Comparison of ENCODE assay signal across 8 cellular contexts in the genomic region with DNA sequence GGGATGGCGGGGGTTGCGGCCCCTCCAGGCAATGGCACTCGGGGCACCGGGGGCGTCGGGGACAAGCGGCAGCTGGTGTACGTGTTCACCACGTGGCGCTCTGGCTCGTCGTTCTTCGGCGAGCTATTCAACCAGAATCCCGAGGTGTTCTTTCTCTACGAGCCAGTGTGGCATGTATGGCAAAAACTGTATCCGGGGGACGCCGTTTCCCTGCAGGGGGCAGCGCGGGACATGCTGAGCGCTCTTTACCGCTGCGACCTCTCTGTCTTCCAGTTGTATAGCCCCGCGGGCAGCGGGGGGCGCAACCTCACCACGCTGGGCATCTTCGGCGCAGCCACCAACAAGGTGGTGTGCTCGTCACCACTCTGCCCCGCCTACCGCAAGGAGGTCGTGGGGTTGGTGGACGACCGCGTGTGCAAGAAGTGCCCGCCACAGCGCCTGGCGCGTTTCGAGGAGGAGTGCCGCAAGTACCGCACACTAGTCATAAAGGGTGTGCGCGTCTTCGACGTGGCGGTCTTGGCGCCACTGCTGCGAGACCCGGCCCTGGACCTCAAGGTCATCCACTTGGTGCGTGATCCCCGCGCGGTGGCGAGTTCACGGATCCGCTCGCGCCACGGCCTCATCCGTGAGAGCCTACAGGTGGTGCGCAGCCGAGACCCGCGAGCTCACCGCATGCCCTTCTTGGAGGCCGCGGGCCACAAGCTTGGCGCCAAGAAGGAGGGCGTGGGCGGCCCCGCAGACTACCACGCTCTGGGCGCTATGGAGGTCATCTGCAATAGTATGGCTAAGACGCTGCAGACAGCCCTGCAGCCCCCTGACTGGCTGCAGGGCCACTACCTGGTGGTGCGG. TPM values are rescaled to one million over a fixed set of nuclear protein-coding genes. Genes with fewer than 3 reads are reported as not detected.
DNase-seq lines count a peak whose midpoint lies in the region; ATAC-seq and TF ChIP-seq lines count a peak whose summit lies in the region.

No MANE protein-coding gene starts in this region.

- H3K4me1 Mint-ChIP-seq in natural killer cell treated with Interleukin-12 subunit alpha and Interleukin-12 subunit beta and Interleukin-15 and Interleukin-18, amount 100 ng/mL, for 72 hours (ENCODE audit: low read depth in 2 of 2) = peaks cover 44 to 52% of the 10 kb centered on the region in 2 donors
- peaks cover 50% of the 10 kb centered on the region for H3K4me1 Mint-ChIP-seq in stimulated activated naive CD8-positive, alpha-beta T cell treated with anti-CD3 and anti-CD28 coated beads, Interleukin-15, Interleukin-2, amounts not matched to agents 100 ng/mL and 50 ng/mL, for 24 hours (ENCODE audit: low read depth)

- H3K18ac ChIP-seq in IMR-90 (ENCODE audit: low read depth, low read length) = no peak overlapping the region

- H3K9me3 Mint-ChIP-seq in natural killer cell treated with Interleukin-12 subunit alpha and Interleukin-12 subunit beta and Interleukin-15 and Interleukin-18, amount 100 ng/mL, for 72 hours = no peaks in the 10 kb centered on the region
- H3K9me3 Mint-ChIP-seq in stimulated activated naive CD8-positive, alpha-beta T cell treated with anti-CD3 and anti-CD28 coated beads, Interleukin-15, Interleukin-2, amounts not matched to agents 100 ng/mL and 50 ng/mL, for 24 hours = no peaks in the 10 kb centered on the region

- no peak overlapping the region for H3K56ac ChIP-seq in IMR-90 (ENCODE audit: extremely low read depth, insufficient read depth, low read length)

- H3K27me3 Mint-ChIP-seq in natural killer cell treated with Interleukin-12 subunit alpha and Interleukin-12 subunit beta and Interleukin-15 and Interleukin-18, amount 100 ng/mL, for 72 hours = no peaks in the 10 kb centered on the region
- no peaks in the 10 kb centered on the region for H3K27me3 Mint-ChIP-seq in stimulated activated naive CD8-positive, alpha-beta T cell treated with anti-CD3 and anti-CD28 coated beads, Interleukin-15, Interleukin-2, amounts not matched to agents 100 ng/mL and 50 ng/mL, for 24 hours

- in situ Hi-C loops in IMR-90 (cut with MboI; ENCODE audit: low sequenced_read_pairs) = loop anchor here (10.0 kb wide), 1 partner anchor 183 kb away; no protein-coding TSS in a partner anchor

- no peak overlapping the region for H2AK9ac ChIP-seq in IMR-90 (replicated peaks; ENCODE audit: low read depth, low read length, poor library complexity)

- peaks cover 7% of the 10 kb centered on the region; the same call in 1 of the 2 replicates for H3K27me3 ChIP-seq in IMR-90 (ENCODE audit: control insufficient read depth, insufficient read depth, low read length)

- H2BK120ac ChIP-seq in IMR-90 (ENCODE audit: low read depth, low read length) = no peak overlapping the region

- intact Hi-C loops in IMR-90 (cut with micrococcal nuclease) = loop anchor here (2.0 kb wide), 1 partner anchor 641 kb away; no protein-coding TSS in a partner anchor

- no peak overlapping the region for H3K14ac ChIP-seq in IMR-90 (replicated peaks; ENCODE audit: low read depth, low read length)

- H3K4me3 ChIP-seq in IMR-90 (ENCODE audit: insufficient read depth, low read depth, low read length) = peak overlapping the region; percentile 94

- no peak for TF ChIP-seq POLR2A in IMR-90 (IDR thresholded peaks at IDR 0.05; ENCODE audit: low read depth, low read length)

- no peak overlapping the region for H4K8ac ChIP-seq in IMR-90 (ENCODE audit: low read depth in 2 of 2, low read length in 2 of 2)

- CTCF ChIA-PET in IMR-90 (lab: Yijun Ruan, JAX) = interaction anchor here (0.6 to 1.7 kb wide), 9 partner anchors 10 to 1110 kb away, joined by 3 to 9 read pairs (median 3); no protein-coding TSS in a partner anchor

- no peak overlapping the region for H2BK5ac ChIP-seq in IMR-90 (ENCODE audit: low read depth, low read length, poor library complexity, severe bottlenecking)

- peak overlapping the region; percentile 82; the same call in 1 of the 2 replicates for H2AK5ac ChIP-seq in IMR-90 (ENCODE audit: low read depth, low read length)

- H4K20me1 ChIP-seq in IMR-90 (ENCODE audit: insufficient read depth, low read length) = no peaks in the 10 kb centered on the region

- no peak overlapping the region for H2BK20ac ChIP-seq in IMR-90 (ENCODE audit: low read depth, low read length)

- H3K4me3 Mint-ChIP-seq in natural killer cell treated with Interleukin-12 subunit alpha and Interleukin-12 subunit beta and Interleukin-15 and Interleukin-18, amount 100 ng/mL, for 72 hours = peak overlapping the region; percentile 75
- peak overlapping the region; percentile 72 for H3K4me3 Mint-ChIP-seq in stimulated activated naive CD8-positive, alpha-beta T cell treated with anti-CD3 and anti-CD28 coated beads, Interleukin-15, Interleukin-2, amounts not matched to agents 100 ng/mL and 50 ng/mL, for 24 hours

- H3K36me3 Mint-ChIP-seq in natural killer cell treated with Interleukin-12 subunit alpha and Interleukin-12 subunit beta and Interleukin-15 and Interleukin-18, amount 100 ng/mL, for 72 hours = peaks cover 13% of the 10 kb centered on the region
- no peaks in the 10 kb centered on the region for H3K36me3 Mint-ChIP-seq in stimulated activated naive CD8-positive, alpha-beta T cell treated with anti-CD3 and anti-CD28 coated beads, Interleukin-15, Interleukin-2, amounts not matched to agents 100 ng/mL and 50 ng/mL, for 24 hours (ENCODE audit: low read depth)

- POLR2A ChIA-PET in IMR-90 (lab: Charles Lee; ENCODE audit: unreplicated experiment) = interaction anchor here (0.5 kb wide), 1 partner anchor 26 kb away, joined by 5 read pairs; no protein-coding TSS in a partner anchor

- DNase-seq in NCI-H82 (lab: John Stamatoyannopoulos, UW) = peak; percentile 28
- no peak for DNase-seq in NCI-H82 treated with DMSO at 0.1 percent for 48 hours (lab: John Stamatoyannopoulos, UW; ENCODE audit: unreplicated experiment)
- peak; percentile 55 for DNase-seq in IMR-90
- DNase-seq in activated CD8-positive, alpha-beta memory T cell treated with anti-CD3 and anti-CD28 coated beads, Interleukin-2, amount 50 U/mL, for 24 hours (ENCODE audit: extremely low read depth) = peak; percentile 39
- peak; percentile 88 for DNase-seq in natural killer cell treated with Interleukin-12 subunit alpha and Interleukin-12 subunit beta and Interleukin-15 and Interleukin-18, amount 100 ng/mL, for 72 hours (ENCODE audit: low spot score)
- no peak for DNase-seq in SW 1271 (lab: John Stamatoyannopoulos, UW)

- no peak overlapping the region for H3K27ac ChIP-seq in IMR-90 (ENCODE audit: insufficient read depth, low read length)

- dilution Hi-C loops in IMR-90 (cut with HindIII; ENCODE audit: low sequenced_read_pairs, unreplicated experiment) = no loop called here

- H3K79me1 ChIP-seq in IMR-90 (ENCODE audit: low read depth in 1 of 2, low read length in 2 of 2) = no peaks in the 10 kb centered on the region; a peak in 1 of 4 replicates

- H4K5ac ChIP-seq in IMR-90 (ENCODE audit: low read depth, low read length) = no peak overlapping the region

- peak overlapping the region; percentile 54 to 86 for H3K27ac Mint-ChIP-seq in natural killer cell treated with Interleukin-12 subunit alpha and Interleukin-12 subunit beta and Interleukin-15 and Interleukin-18, amount 100 ng/mL, for 72 hours
- H3K27ac Mint-ChIP-seq in stimulated activated naive CD8-positive, alpha-beta T cell treated with anti-CD3 and anti-CD28 coated beads, Interleukin-15, Interleukin-2, amounts not matched to agents 100 ng/mL and 50 ng/mL, for 24 hours = no peak overlapping the region

- ATAC-seq in IMR-90 (ENCODE audit: low read depth) (peak; percentile 9), esophagus mucosa (peak; percentile 3)
- peak; percentile 73 to 78 for ATAC-seq in natural killer cell treated with Interleukin-12 subunit alpha and Interleukin-12 subunit beta and Interleukin-15 and Interleukin-18, amount 100 ng/mL, for 72 hours

- no TSS peak for BruUV-seq in IMR-90 (replicated peaks; lab: Mats Ljungman, UMichigan)

- H3K23ac ChIP-seq in IMR-90 (ENCODE audit: low read depth, low read length) = no peak overlapping the region

- H3K4me2 ChIP-seq in IMR-90 (ENCODE audit: low read depth, low read length) = peak overlapping the region; percentile 89

- no peak overlapping the region for H3K4ac ChIP-seq in IMR-90 (ENCODE audit: low read depth, low read length)

- H4K91ac ChIP-seq in IMR-90 (ENCODE audit: insufficient read depth, low read depth, low read length) = no peak overlapping the region

- TF ChIP-seq CTCF in IMR-90 (conservative IDR thresholded peaks at IDR 0.05; ENCODE audit: low read depth, low read length) = peak; percentile 64

- H3K9me1 ChIP-seq in IMR-90 (ENCODE audit: insufficient read depth, low read length) = no peaks in the 10 kb centered on the region; the same call in 1 of the 2 replicates

- H3K36me3 ChIP-seq in IMR-90 (ENCODE audit: control insufficient read depth, insufficient read depth, low read length) = no peaks in the 10 kb centered on the region

- WGBS in IMR-90 (ENCODE audit: extremely low coverage in 2 of 2, insufficient read length in 1 of 2), 2 experiments = 56% methylated on average over 59 of the region's 79 CpGs; no CpG with 5 or more reads in 1 of the 2 experiments

- peak overlapping the region; percentile 89 for H2AFZ ChIP-seq in IMR-90 (replicated peaks; ENCODE audit: low read length, poor library complexity)

- H3K9me3 ChIP-seq in IMR-90 (ENCODE audit: control insufficient read depth, insufficient read depth, low read length) = no peaks in the 10 kb centered on the region

- no peak overlapping the region for H2BK15ac ChIP-seq in IMR-90 (ENCODE audit: low read depth, low read length)

- H3K4me1 ChIP-seq in IMR-90 (ENCODE audit: control insufficient read depth, insufficient read depth, low read length) = peaks cover 6% of the 10 kb centered on the region

- H3K9ac ChIP-seq in IMR-90 (ENCODE audit: low read depth, low read length) = no peak overlapping the region

- peak; percentile 75 for TF ChIP-seq RAD21 in IMR-90 (IDR thresholded peaks at IDR 0.05; ENCODE audit: low read length)

TF ChIP-seq in IMR-90, 13 proteins besides CTCF, POLR2A, EP300 and RAD21:
- TF ChIP-seq SMC3 (IDR thresholded peaks at IDR 0.05; ENCODE audit: low read depth, low read length) = peak; percentile 57
- no peak for TF ChIP-seq MAZ (IDR thresholded peaks at IDR 0.05; ENCODE audit: borderline replicate concordance, low read depth, low read length)
TF ChIP-seq in IMR-90: peak in this region for 1.

RNA-seq across cellular contexts. Expression of a gene that starts 1.9 kb away (rescaled TPM):
- total RNA-seq in IMR-90 (2012; rRNA removed) (0.90 and 1.1 TPM in 2 replicates), esophagus mucosa (1.5 TPM)
- 1.4 TPM in 2 replicates for polyA plus RNA-seq in IMR-90 (2012; rRNA removed)
- polyA plus RNA-seq in IMR-90 (2012; cell fraction: cytosol; rRNA removed) = 1.1 and 2.2 TPM in 2 replicates
- polyA plus RNA-seq in IMR-90 (2012; cell fraction: nucleus; rRNA removed; ENCODE audit: low replicate concordance) = 0.45 and 1.1 TPM in 2 replicates
- total RNA-seq in natural killer cell treated with Interleukin-12 subunit alpha and Interleukin-12 subunit beta and Interleukin-15 and Interleukin-18, amount 100 ng/mL, for 72 hours = 10 to 100 TPM; 16.3 to 26.9 TPM

Comparison
In these comparisons a context has a peak if more than half of its experiments do, and no peak if none do; other contexts are left out.
1. DNase-seq: peak in NCI-H82 (single experiment), IMR-90 (single experiment), activated CD8-positive, alpha-beta memory T cell treated with anti-CD3 and anti-CD28 coated beads, Interleukin-2, amount 50 U/mL, for 24 hours (single experiment) and natural killer cell treated with Interleukin-12 subunit alpha and Interleukin-12 subunit beta and Interleukin-15 and Interleukin-18, amount 100 ng/mL, for 72 hours (single experiment); none in NCI-H82 treated with DMSO at 0.1 percent for 48 hours (single experiment) and SW 1271 (0 of 2).
2. ATAC-seq: peak in every context shown above with its lines; median percentile 76 in natural killer cell treated with Interleukin-12 subunit alpha and Interleukin-12 subunit beta and Interleukin-15 and Interleukin-18, amount 100 ng/mL, for 72 hours; 9 in IMR-90; 3 in esophagus mucosa.